Comparison of ENCODE assay signal across 7 cellular contexts in genomic region chr14:22566266-22566665, GRCh38. TPM values are rescaled to one million over a fixed set of nuclear protein-coding genes. Genes with fewer than 3 reads are reported as not detected.
DNase-seq lines count a peak whose midpoint lies in the region; ATAC-seq and TF ChIP-seq lines count a peak whose summit lies in the region.
"Not testable (repeated sequence)": the region's sequence is repeated elsewhere in the genome, so short reads cannot be mapped to it uniquely, and the experiment has no call there.

No MANE protein-coding gene starts in this region.

- CTCF ChIA-PET in T-cell (lab: Charles Lee): interaction anchor here (0.9 to 4.1 kb wide), 8 partner anchors 8 to 663 kb away, joined by 3 to 29 read pairs (median 4); no protein-coding TSS in a partner anchor
- CTCF ChIA-PET in activated CD8-positive, alpha-beta T cell treated with anti-CD3 and anti-CD28 coated beads for 36 hours (lab: Charles Lee): interaction anchor here (0.7 to 10.0 kb wide), 14 partner anchors 6 to 714 kb away, joined by 3 to 259 read pairs (median 5); partner anchors contain the start of genes ABHD4, LRP10 and OXA1L

- DNase-seq in GM12865 (ENCODE audit: low read depth): peak; percentile 24
- DNase-seq in T-cell; natural killer cell; stimulated activated naive B cell treated with anti-CD40 and anti-IgM and Interleukin-4, amounts not matched to agents 10 μg/mL and 1 μg/mL and 100 μg/mL, for 72 hours: not testable (repeated sequence)
- DNase-seq in activated CD8-positive, alpha-beta T cell treated with anti-CD3 and anti-CD28 coated beads for 36 hours: peak; percentile 52

- not testable (repeated sequence) for H3K9me3 Mint-ChIP-seq in T-cell; activated CD8-positive, alpha-beta T cell treated with anti-CD3 and anti-CD28 coated beads for 36 hours; activated naive CD4-positive, alpha-beta T cell treated with anti-CD3 and anti-CD28 coated beads, Interleukin-2, amount 50 U/mL, for 24 hours; natural killer cell; stimulated activated naive B cell treated with anti-CD40 and anti-IgM and Interleukin-4, amounts not matched to agents 10 μg/mL and 1 μg/mL and 100 μg/mL, for 72 hours

- POLR2A ChIA-PET in T-cell (lab: Charles Lee): interaction anchor here (0.6 to 1.4 kb wide), 5 partner anchors 10 to 959 kb away, joined by 3 to 6 read pairs (median 4); no protein-coding TSS in a partner anchor
- POLR2A ChIA-PET in activated CD8-positive, alpha-beta T cell treated with anti-CD3 and anti-CD28 coated beads for 36 hours (lab: Charles Lee): interaction anchor here (1.2 to 15.6 kb wide), 6 partner anchors 6 to 56 kb away, joined by 4 to 397 read pairs (median 105); partner anchors contain the start of gene DAD1

- peaks cover 28% of the 10 kb centered on the region for H3K36me3 Mint-ChIP-seq in T-cell
- H3K36me3 Mint-ChIP-seq in activated CD8-positive, alpha-beta T cell treated with anti-CD3 and anti-CD28 coated beads for 36 hours (ENCODE audit: low read depth): peaks cover 65% of the 10 kb centered on the region
- H3K36me3 Mint-ChIP-seq in activated naive CD4-positive, alpha-beta T cell treated with anti-CD3 and anti-CD28 coated beads, Interleukin-2, amount 50 U/mL, for 24 hours: peaks cover 22% of the 10 kb centered on the region
- H3K36me3 Mint-ChIP-seq in natural killer cell: not testable (repeated sequence)
- peaks cover 37 to 55% of the 10 kb centered on the region in 2 donors for H3K36me3 Mint-ChIP-seq in stimulated activated naive B cell treated with anti-CD40 and anti-IgM and Interleukin-4, amounts not matched to agents 10 μg/mL and 1 μg/mL and 100 μg/mL, for 72 hours

- not testable (repeated sequence) for H3K4me1 ChIP-seq in esophagus (ENCODE audit: control insufficient read depth in 2 of 2, insufficient read depth in 2 of 2, low read length in 1 of 2)

- not testable (repeated sequence) for H3K27me3 Mint-ChIP-seq in T-cell; activated CD8-positive, alpha-beta T cell treated with anti-CD3 and anti-CD28 coated beads for 36 hours; activated naive CD4-positive, alpha-beta T cell treated with anti-CD3 and anti-CD28 coated beads, Interleukin-2, amount 50 U/mL, for 24 hours; natural killer cell (ENCODE audit: low read depth in 2 of 2); stimulated activated naive B cell treated with anti-CD40 and anti-IgM and Interleukin-4, amounts not matched to agents 10 μg/mL and 1 μg/mL and 100 μg/mL, for 72 hours

- H3K4me3 ChIP-seq in GM12865 (ENCODE audit: low read depth, low read length): peak overlapping the region; percentile 45
- H3K4me3 ChIP-seq in esophagus (ENCODE audit: low read depth in 1 of 2, low read length in 2 of 2): not testable (repeated sequence)

- H3K27ac Mint-ChIP-seq in T-cell (peak overlapping the region; percentile 98 to 99), natural killer cell (peak overlapping the region; percentile 98 to 100)
- peak overlapping the region; percentile 94 for H3K27ac Mint-ChIP-seq in activated CD8-positive, alpha-beta T cell treated with anti-CD3 and anti-CD28 coated beads for 36 hours
- peak overlapping the region; percentile 99 for H3K27ac Mint-ChIP-seq in activated naive CD4-positive, alpha-beta T cell treated with anti-CD3 and anti-CD28 coated beads, Interleukin-2, amount 50 U/mL, for 24 hours
- H3K27ac Mint-ChIP-seq in stimulated activated naive B cell treated with anti-CD40 and anti-IgM and Interleukin-4, amounts not matched to agents 10 μg/mL and 1 μg/mL and 100 μg/mL, for 72 hours: peak overlapping the region; percentile 82

- H3K4me1 Mint-ChIP-seq in T-cell (peaks cover 84 to 92% (median 92%) of the 10 kb centered on the region in 3 donors), natural killer cell (peaks cover 90 to 91% of the 10 kb centered on the region in 2 donors)
- peaks cover 75% of the 10 kb centered on the region for H3K4me1 Mint-ChIP-seq in activated CD8-positive, alpha-beta T cell treated with anti-CD3 and anti-CD28 coated beads for 36 hours (ENCODE audit: low read depth)
- H3K4me1 Mint-ChIP-seq in activated naive CD4-positive, alpha-beta T cell treated with anti-CD3 and anti-CD28 coated beads, Interleukin-2, amount 50 U/mL, for 24 hours: peaks cover 91% of the 10 kb centered on the region
- H3K4me1 Mint-ChIP-seq in stimulated activated naive B cell treated with anti-CD40 and anti-IgM and Interleukin-4, amounts not matched to agents 10 μg/mL and 1 μg/mL and 100 μg/mL, for 72 hours: peaks cover 48 to 86% of the 10 kb centered on the region in 2 donors

- not testable (repeated sequence) for H3K36me3 ChIP-seq in esophagus (ENCODE audit: control insufficient read depth in 2 of 2, insufficient read depth in 2 of 2, low read length in 1 of 2)

- intact Hi-C loops in activated CD8-positive, alpha-beta T cell treated with anti-CD3 and anti-CD28 coated beads for 36 hours (cut with micrococcal nuclease): loop anchor here (10.0 kb wide), 2 partner anchors 261 to 341 kb away; no protein-coding TSS in a partner anchor
- intact Hi-C loops in natural killer cell (cut with micrococcal nuclease): loop anchor here (5.0 kb wide), 1 partner anchor 254 kb away; no protein-coding TSS in a partner anchor

- not testable (repeated sequence) for TF ChIP-seq CTCF in GM12865 (IDR thresholded peaks at IDR 0.05; ENCODE audit: insufficient read depth, low read depth, low read length, missing control alignments); activated CD8-positive, alpha-beta T cell treated with anti-CD3 and anti-CD28 coated beads for 36 hours (IDR thresholded peaks at IDR 0.05); natural killer cell (IDR thresholded peaks at IDR 0.05)

- H3K4me3 Mint-ChIP-seq in T-cell: peak overlapping the region; percentile 42 to 64 (median 59)
- peak overlapping the region; percentile 58 for H3K4me3 Mint-ChIP-seq in activated CD8-positive, alpha-beta T cell treated with anti-CD3 and anti-CD28 coated beads for 36 hours
- H3K4me3 Mint-ChIP-seq in activated naive CD4-positive, alpha-beta T cell treated with anti-CD3 and anti-CD28 coated beads, Interleukin-2, amount 50 U/mL, for 24 hours: peak overlapping the region; percentile 73
- peak overlapping the region; percentile 83 for H3K4me3 Mint-ChIP-seq in natural killer cell
- peak overlapping the region; percentile 25 to 61 for H3K4me3 Mint-ChIP-seq in stimulated activated naive B cell treated with anti-CD40 and anti-IgM and Interleukin-4, amounts not matched to agents 10 μg/mL and 1 μg/mL and 100 μg/mL, for 72 hours

- H3K27me3 ChIP-seq in esophagus (ENCODE audit: control insufficient read depth in 1 of 2, insufficient read depth in 2 of 2, low read length in 2 of 2): not testable (repeated sequence)

- H3K9me3 ChIP-seq in esophagus (ENCODE audit: control insufficient read depth in 2 of 2, insufficient read depth in 1 of 2, low read depth in 1 of 2, low read length in 1 of 2): not testable (repeated sequence)

- 70 to 75% methylated on average over 9 of the region's 9 CpGs for WGBS in esophagus, 2 donors

- not testable (repeated sequence) for ATAC-seq in T-cell (replicated peaks in 1 of 4); activated CD8-positive, alpha-beta T cell treated with anti-CD3 and anti-CD28 coated beads for 36 hours; natural killer cell; stimulated activated naive B cell treated with anti-CD40 and anti-IgM and Interleukin-4, amounts not matched to agents 10 μg/mL and 1 μg/mL and 100 μg/mL, for 72 hours (replicated peaks)

- H3K27ac ChIP-seq in esophagus (ENCODE audit: low read depth in 2 of 2, low read length in 1 of 2): peak overlapping the region; percentile 24 to 55

RNA-seq across cellular contexts. Expression of gene DAD1, which starts 22.8 kb away (rescaled TPM):
- total RNA-seq in T-cell: 100 to 1,000 TPM in 4 of 5 donors, 10 to 100 TPM in 1; 80.9 to 127 (median 113) TPM
- total RNA-seq in activated CD8-positive, alpha-beta T cell treated with anti-CD3 and anti-CD28 coated beads for 36 hours: 100 to 1,000 TPM; 194 to 196 TPM
- 100 to 1,000 TPM in 1 of 2 donors, 10 to 100 TPM in 1; 77.9 to 243 TPM for polyA plus RNA-seq in esophagus
- 10 to 100 TPM; 79.5 to 97.9 (median 92.8) TPM for total RNA-seq in natural killer cell

RNA-seq across cellular contexts. Expression of gene ABHD4, which starts 31.8 kb away (rescaled TPM):
- total RNA-seq in T-cell (10 to 100 TPM; 10.1 to 20.9 (median 17.3) TPM), natural killer cell (10 to 100 TPM; 29.7 to 39.3 (median 30.2) TPM)
- 1 to 10 TPM; 8.6 to 9.4 TPM for total RNA-seq in activated CD8-positive, alpha-beta T cell treated with anti-CD3 and anti-CD28 coated beads for 36 hours
- 10 to 100 TPM; 22.8 to 29.5 TPM for polyA plus RNA-seq in esophagus
